Comparison of ENCODE assay signal across 10 cellular contexts in genomic region chr20:49510562-49511117, GRCh38. TPM values are rescaled to one million over a fixed set of nuclear protein-coding genes. Genes with fewer than 3 reads are reported as not detected.
DNase-seq lines count a peak whose midpoint lies in the region; ATAC-seq and TF ChIP-seq lines count a peak whose summit lies in the region.
"Had no signal": no experiment of that assay in that cellular context is flagged by ENCODE, and none has a peak within 500 bp of the region (broad histone marks: within the 10 kb centered on the region; RNA-seq: fewer than 3 reads in every experiment).

No MANE protein-coding gene starts in this region.

- H2AFZ ChIP-seq in SK-N-SH (ENCODE audit: low read depth): no peak overlapping the region

- POLR2A ChIA-PET in SK-N-SH (lab: Yijun Ruan, JAX): no interaction called here

- H3K27me3 ChIP-seq in SK-N-SH (ENCODE audit: insufficient read depth) (no peaks in the 10 kb centered on the region), gastroesophageal sphincter (no peaks in the 10 kb centered on the region), psoas muscle (ENCODE audit: insufficient read depth in 3 of 3, low read length in 2 of 3) (peaks cover 0 to 9% (median 0%) of the 10 kb centered on the region in 3 donors), HAP-1 (ENCODE audit: low read depth) (peaks cover 41% of the 10 kb centered on the region)

- ATAC-seq in gastroesophageal sphincter (peak; percentile 87), psoas muscle (peak; percentile 63 to 83 (median 78)), GM21381 (IDR thresholded peaks at IDR 0.05; ENCODE audit: unreplicated experiment) (no peak)

- H4K20me1 ChIP-seq in SK-N-SH (ENCODE audit: insufficient read depth): no peaks in the 10 kb centered on the region

- H3K9ac ChIP-seq in SK-N-SH: no peak overlapping the region

- H3K4me1 ChIP-seq in SK-N-SH (ENCODE audit: control insufficient read depth in 1 of 2, insufficient read depth in 2 of 2, low read depth in 1 of 2, low read length in 1 of 2) (peaks cover 6 to 9% of the 10 kb centered on the region in 2 experiments; a peak in 2 of 4 replicates), gastroesophageal sphincter (peaks cover 2 to 49% (median 6%) of the 10 kb centered on the region in 3 donors), psoas muscle (peaks cover 16% of the 10 kb centered on the region), HAP-1 (no peaks in the 10 kb centered on the region)

- H3K4me3 ChIP-seq in SK-N-SH (ENCODE audit: low read depth in 2 of 2, low read length in 1 of 2) (no peak overlapping the region), gastroesophageal sphincter (no peak overlapping the region), psoas muscle (no peak overlapping the region), HAP-1 (no peak overlapping the region)

- H3K27ac ChIP-seq in SK-N-SH (ENCODE audit: low read depth in 2 of 2, low read length in 1 of 2) (peak overlapping the region in 1 of 2 experiments; percentile 30; a peak in 1 of 4 replicates), gastroesophageal sphincter (peak overlapping the region; percentile 36 to 85 (median 82)), psoas muscle (peak overlapping the region; percentile 70)

- in situ Hi-C loops in HAP-1 (cut with MboI; ENCODE audit: low sequenced_read_pairs): loop anchor here (10.0 kb wide), 1 partner anchor 176 kb away; no protein-coding TSS in a partner anchor

- no peak for TF ChIP-seq POLR2A in gastroesophageal sphincter (IDR thresholded peaks at IDR 0.05)

- H3K36me3 ChIP-seq in SK-N-SH (replicated peaks in 1 of 2; ENCODE audit: control insufficient read depth in 1 of 2, insufficient read depth in 2 of 2, low read length in 1 of 2): no peaks in the 10 kb centered on the region
- peaks cover 0 to 39% of the 10 kb centered on the region in 2 donors for H3K36me3 ChIP-seq in gastroesophageal sphincter
- H3K36me3 ChIP-seq in psoas muscle (ENCODE audit: insufficient read depth in 1 of 2, low read depth in 1 of 2): no peaks in the 10 kb centered on the region
- no peaks in the 10 kb centered on the region for H3K36me3 ChIP-seq in HAP-1 (replicated peaks)

- 35% methylated on average over 12 of the region's 12 CpGs for WGBS in SK-N-SH (ENCODE audit: low lambda C conversion rate)
- 36 to 52% methylated on average over 7 to 11 of the region's 12 CpGs for WGBS in gastroesophageal sphincter (ENCODE audit: low coverage in 1 of 2), 2 donors
- 17 to 28% (median 17%) methylated on average over 12 of the region's 12 CpGs for WGBS in psoas muscle, 3 donors

- DNase-seq in AG20443 (ENCODE audit: low spot score) (peak; percentile 91), SK-N-SH (no peak), psoas muscle (peak; percentile 88 to 93), RPMI8226 (no peak), HAP-1 (ENCODE audit: low spot score in 2 of 2) (no peak)
- no peak for DNase-seq in activated CD4-positive, alpha-beta T cell treated with anti-CD3 and anti-CD28 coated beads for 1 hour

- H3K4me2 ChIP-seq in SK-N-SH: peak overlapping the region; percentile 70

- intact Hi-C loops in psoas muscle (cut with DNase I): no loop called here

- H3K9me2 ChIP-seq in SK-N-SH: no peaks in the 10 kb centered on the region

- no peak for TF ChIP-seq RAD21 in SK-N-SH (IDR thresholded peaks at IDR 0.05; ENCODE audit: low read length)

- H3F3A ChIP-seq in SK-N-SH (replicated peaks; ENCODE audit: insufficient read depth): peaks cover 8% of the 10 kb centered on the region

- TF ChIP-seq EP300 in SK-N-SH (IDR thresholded peaks at IDR 0.05; ENCODE audit: borderline replicate concordance in 1 of 2, low read depth in 1 of 2, low read length in 1 of 2) (peak in 1 of 2 experiments; percentile 72; a peak in 1 of 4 replicates), gastroesophageal sphincter (IDR thresholded peaks at IDR 0.05) (no peak)

- H3K9me3 ChIP-seq in SK-N-SH: no peaks in the 10 kb centered on the region
- H3K9me3 ChIP-seq in gastroesophageal sphincter: no peaks in the 10 kb centered on the region
- H3K9me3 ChIP-seq in psoas muscle: no peaks in the 10 kb centered on the region
- H3K9me3 ChIP-seq in HAP-1: no peaks in the 10 kb centered on the region

- no peak for TF ChIP-seq CTCF in SK-N-SH (IDR thresholded peaks at IDR 0.05)
- no peak for TF ChIP-seq CTCF in gastroesophageal sphincter (IDR thresholded peaks at IDR 0.05)
- no peak for TF ChIP-seq CTCF in psoas muscle (IDR thresholded peaks at IDR 0.05)

- H3K79me2 ChIP-seq in SK-N-SH (ENCODE audit: insufficient read depth): no peaks in the 10 kb centered on the region

- CTCF ChIA-PET in SK-N-SH (lab: Yijun Ruan, JAX): interaction anchor here (0.7 to 15.8 kb wide), 9 partner anchors 12 to 188 kb away, joined by 3 to 317 read pairs (median 6); no protein-coding TSS in a partner anchor

TF ChIP-seq in SK-N-SH, 30 proteins besides CTCF, POLR2A, EP300 and RAD21:
- TF ChIP-seq EZH2phosphoT487 (IDR thresholded peaks at IDR 0.05; ENCODE audit: borderline replicate concordance, low read depth): no peak
- peak; percentile 70 for TF ChIP-seq JUND (IDR thresholded peaks at IDR 0.05)
- TF ChIP-seq, protein P1, sequence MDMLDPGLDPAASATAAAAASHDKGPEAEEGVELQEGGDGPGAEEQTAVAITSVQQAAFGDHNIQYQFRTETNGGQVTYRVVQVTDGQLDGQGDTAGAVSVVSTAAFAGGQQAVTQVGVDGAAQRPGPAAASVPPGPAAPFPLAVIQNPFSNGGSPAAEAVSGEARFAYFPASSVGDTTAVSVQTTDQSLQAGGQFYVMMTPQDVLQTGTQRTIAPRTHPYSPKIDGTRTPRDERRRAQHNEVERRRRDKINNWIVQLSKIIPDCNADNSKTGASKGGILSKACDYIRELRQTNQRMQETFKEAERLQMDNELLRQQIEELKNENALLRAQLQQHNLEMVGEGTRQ (IDR thresholded peaks at IDR 0.05; ENCODE audit: borderline replicate concordance, low read depth, low read length): no peak
- TF ChIP-seq TCF12 (IDR thresholded peaks at IDR 0.05): peak; percentile 93
- peak; percentile 47; the same call in 1 of the 2 replicates for TF ChIP-seq TEAD4 (IDR thresholded peaks at IDR 0.05; ENCODE audit: borderline replicate concordance, insufficient read depth)
- TF ChIP-seq NFIC (IDR thresholded peaks at IDR 0.05; ENCODE audit: borderline replicate concordance): peak; percentile 89
- TF ChIP-seq POLR2AphosphoS5 (IDR thresholded peaks at IDR 0.05; ENCODE audit: low read depth, low read length): 0 out of 2 replicates have a peak, but pooled peaks have one; percentile 16
- TF ChIP-seq FOSL2 (IDR thresholded peaks at IDR 0.05; ENCODE audit: borderline replicate concordance, low read depth): peak; percentile 71
- peak; percentile 82; the same call in 1 of the 2 replicates for TF ChIP-seq MAX (IDR thresholded peaks at IDR 0.05; ENCODE audit: low read depth)
- TF ChIP-seq PBX3 (IDR thresholded peaks at IDR 0.05): peak; percentile 92
- TF ChIP-seq, protein P2, sequence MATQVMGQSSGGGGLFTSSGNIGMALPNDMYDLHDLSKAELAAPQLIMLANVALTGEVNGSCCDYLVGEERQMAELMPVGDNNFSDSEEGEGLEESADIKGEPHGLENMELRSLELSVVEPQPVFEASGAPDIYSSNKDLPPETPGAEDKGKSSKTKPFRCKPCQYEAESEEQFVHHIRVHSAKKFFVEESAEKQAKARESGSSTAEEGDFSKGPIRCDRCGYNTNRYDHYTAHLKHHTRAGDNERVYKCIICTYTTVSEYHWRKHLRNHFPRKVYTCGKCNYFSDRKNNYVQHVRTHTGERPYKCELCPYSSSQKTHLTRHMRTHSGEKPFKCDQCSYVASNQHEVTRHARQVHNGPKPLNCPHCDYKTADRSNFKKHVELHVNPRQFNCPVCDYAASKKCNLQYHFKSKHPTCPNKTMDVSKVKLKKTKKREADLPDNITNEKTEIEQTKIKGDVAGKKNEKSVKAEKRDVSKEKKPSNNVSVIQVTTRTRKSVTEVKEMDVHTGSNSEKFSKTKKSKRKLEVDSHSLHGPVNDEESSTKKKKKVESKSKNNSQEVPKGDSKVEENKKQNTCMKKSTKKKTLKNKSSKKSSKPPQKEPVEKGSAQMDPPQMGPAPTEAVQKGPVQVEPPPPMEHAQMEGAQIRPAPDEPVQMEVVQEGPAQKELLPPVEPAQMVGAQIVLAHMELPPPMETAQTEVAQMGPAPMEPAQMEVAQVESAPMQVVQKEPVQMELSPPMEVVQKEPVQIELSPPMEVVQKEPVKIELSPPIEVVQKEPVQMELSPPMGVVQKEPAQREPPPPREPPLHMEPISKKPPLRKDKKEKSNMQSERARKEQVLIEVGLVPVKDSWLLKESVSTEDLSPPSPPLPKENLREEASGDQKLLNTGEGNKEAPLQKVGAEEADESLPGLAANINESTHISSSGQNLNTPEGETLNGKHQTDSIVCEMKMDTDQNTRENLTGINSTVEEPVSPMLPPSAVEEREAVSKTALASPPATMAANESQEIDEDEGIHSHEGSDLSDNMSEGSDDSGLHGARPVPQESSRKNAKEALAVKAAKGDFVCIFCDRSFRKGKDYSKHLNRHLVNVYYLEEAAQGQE (IDR thresholded peaks at IDR 0.05; ENCODE audit: low read depth, low read length): peak; percentile 20; the same call in 1 of the 2 replicates
- TF ChIP-seq RCOR1 (IDR thresholded peaks at IDR 0.05; ENCODE audit: low read length): no peak
- TF ChIP-seq FOXJ3 (CRISPR knock-in tag; IDR thresholded peaks at IDR 0.05): no peak
- TF ChIP-seq SMC3 (IDR thresholded peaks at IDR 0.05; ENCODE audit: low read depth, low read length): no peak

RNA-seq across cellular contexts. Expression of gene KCNB1, which starts 28.2 kb away (rescaled TPM):
- polyA plus RNA-seq in SK-N-SH (2012; rRNA removed) (0.82 and 1.1 TPM in 2 replicates), psoas muscle (1 to 10 TPM; 1.8 to 3.2 (median 2.5) TPM)
- polyA plus RNA-seq in SK-N-SH (2012; cell fraction: cytosol; rRNA removed): 0.81 and 0.93 TPM in 2 replicates
- 1.6 and 1.8 TPM in 2 replicates for polyA plus RNA-seq in SK-N-SH (2012; cell fraction: nucleus; rRNA removed)
- total RNA-seq in gastroesophageal sphincter (10 to 100 TPM; 26.3 to 44.1 (median 38.0) TPM), psoas muscle (10 to 100 TPM in 2 of 4 donors, 1 to 10 TPM in 2; 5.3 to 44.0 (median 15.6) TPM)
- total RNA-seq: endothelial cell of umbilical vein, NCI-H460 had no signal
- polyA plus RNA-seq: endothelial cell of umbilical vein had no signal

RNA-seq across cellular contexts. Expression of gene PTGIS, which starts 57.3 kb away (rescaled TPM):
- polyA plus RNA-seq in SK-N-SH (2012; rRNA removed) (0.67 and 1.0 TPM in 2 replicates), psoas muscle (1 to 10 TPM; 2.7 to 4.1 (median 3.6) TPM)
- polyA plus RNA-seq in SK-N-SH (2012; cell fraction: cytosol; rRNA removed): 0.45 and 0.52 TPM in 2 replicates
- polyA plus RNA-seq in SK-N-SH (2012; cell fraction: nucleus; rRNA removed): 0.49 and 0.54 TPM in 2 replicates
- total RNA-seq in gastroesophageal sphincter (100 to 1,000 TPM in 3 of 4 donors, 10 to 100 TPM in 1; 75.3 to 169 (median 137) TPM), psoas muscle (10 to 100 TPM in 2 of 4 donors, 1 to 10 TPM in 2; 8.0 to 26.5 (median 13.3) TPM)
- total RNA-seq: NCI-H460 had no signal

Comparison
In these comparisons a context has a peak if more than half of its experiments do, and no peak if none do; other contexts are left out.
1. DNase-seq: peak in AG20443 (single experiment) and psoas muscle (2 of 2); none in SK-N-SH (single experiment), RPMI8226 (single experiment), HAP-1 (0 of 2) and activated CD4-positive, alpha-beta T cell treated with anti-CD3 and anti-CD28 coated beads for 1 hour (single experiment).